In the genomic region with DNA sequence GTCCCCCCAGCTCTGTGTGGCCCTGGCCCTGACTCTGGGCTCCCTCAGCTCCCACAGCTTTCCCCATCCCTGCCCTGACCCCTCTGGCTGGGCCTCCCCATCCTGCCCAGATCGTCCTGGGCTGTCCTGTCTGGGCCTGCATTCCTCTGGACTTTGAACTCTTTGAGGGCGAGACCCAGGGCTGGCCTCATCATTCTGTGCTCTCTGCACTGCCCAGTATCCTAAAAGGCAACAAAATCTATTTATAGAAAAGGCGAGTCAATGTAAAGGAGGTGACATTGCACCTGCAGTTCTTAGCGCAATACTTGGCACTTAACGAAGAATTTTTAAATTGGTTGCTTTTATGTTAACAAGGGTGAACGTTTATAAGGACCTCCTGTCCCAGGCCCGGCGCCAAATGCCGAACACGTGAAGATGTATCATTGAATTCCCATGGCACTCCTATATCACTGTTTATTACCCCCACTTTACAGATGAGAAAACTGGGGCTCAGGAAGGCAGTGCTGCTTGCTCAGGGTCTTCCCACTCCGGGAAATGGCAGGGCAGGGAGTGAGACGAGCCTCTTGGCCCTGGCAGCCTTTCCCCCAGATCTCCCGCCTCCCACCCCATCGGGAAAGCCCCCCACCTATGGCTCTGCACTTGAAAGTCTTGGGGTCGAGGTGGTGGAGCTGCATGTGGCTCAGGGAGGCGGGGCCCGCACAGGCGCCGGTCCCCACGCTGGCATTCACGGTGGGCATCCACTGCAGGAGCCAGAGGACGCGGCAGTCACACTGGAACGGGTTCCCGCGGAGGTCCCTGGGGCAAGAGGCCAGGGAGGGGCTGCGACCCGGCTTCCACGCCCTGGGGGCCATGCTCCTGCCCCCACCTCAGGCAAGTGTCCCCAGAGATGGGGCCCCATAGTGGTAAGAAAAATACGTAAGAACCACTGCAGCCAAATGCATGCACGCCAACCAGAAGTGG, we compare ENCODE assay signal across 16 cellular contexts. TPM values are rescaled to one million over a fixed set of nuclear protein-coding genes. Genes with fewer than 3 reads are reported as not detected.
"Had no signal": no experiment of that assay in that cellular context is flagged by ENCODE, and none has a peak within 500 bp of the region (broad histone marks: within the 10 kb centered on the region; RNA-seq: fewer than 3 reads in every experiment).

No MANE protein-coding gene starts in this region.

- H3K4me1 ChIP-seq: adrenal gland had no signal

- ATAC-seq: left cardiac atrium; naive thymus-derived CD8-positive, alpha-beta T cell; stimulated activated effector memory CD8-positive, alpha-beta T cell treated with anti-CD3 and anti-CD28 coated beads, Interleukin-12 subunit alpha, Interleukin-12 subunit beta, amount 100 ng/mL, for 72 hours had no signal

- H3K4me3 ChIP-seq: adrenal gland, cardiac muscle cell, uterus had no signal

- H3K27me3 Mint-ChIP-seq: naive thymus-derived CD8-positive, alpha-beta T cell had no signal

- H3K27me3 ChIP-seq: adrenal gland, cardiac muscle cell, esophagus squamous epithelium, uterus had no signal

- DNase-seq: activated CD4-positive, alpha-beta T cell treated with anti-CD3 and anti-CD28 coated beads, Interleukin-2, amount 50 U/mL, for 4 hours; activated CD4-positive, CD25-positive, alpha-beta regulatory T cell treated with anti-CD3 and anti-CD28 coated beads, Interleukin-2, amount 50 U/mL, for 72 hours; activated naive CD4-positive, alpha-beta T cell treated with anti-CD3 and anti-CD28 coated beads for 36 hours; activated T-cell treated with anti-CD3 and anti-CD28 coated beads for 4 hours; adrenal gland; esophagus squamous epithelium; foreskin fibroblast; glutamatergic neuron; left cardiac atrium; mammary epithelial cell; naive thymus-derived CD8-positive, alpha-beta T cell; T-helper 9 cell; uterus had no signal

- H3K36me3 ChIP-seq: adrenal gland, cardiac muscle cell, esophagus squamous epithelium, uterus had no signal

- H3K9me3 ChIP-seq: adrenal gland, esophagus squamous epithelium, uterus had no signal

- H3K4me3 Mint-ChIP-seq: activated naive CD4-positive, alpha-beta T cell treated with anti-CD3 and anti-CD28 coated beads for 36 hours; naive thymus-derived CD8-positive, alpha-beta T cell; stimulated activated effector memory CD8-positive, alpha-beta T cell treated with anti-CD3 and anti-CD28 coated beads, Interleukin-12 subunit alpha, Interleukin-12 subunit beta, amount 100 ng/mL, for 72 hours had no signal

- H3K27ac Mint-ChIP-seq: activated naive CD4-positive, alpha-beta T cell treated with anti-CD3 and anti-CD28 coated beads for 36 hours; stimulated activated effector memory CD8-positive, alpha-beta T cell treated with anti-CD3 and anti-CD28 coated beads, Interleukin-12 subunit alpha, Interleukin-12 subunit beta, amount 100 ng/mL, for 72 hours had no signal

- H3K27ac ChIP-seq: adrenal gland, cardiac muscle cell, esophagus squamous epithelium, uterus had no signal

- H3K36me3 Mint-ChIP-seq: naive thymus-derived CD8-positive, alpha-beta T cell; stimulated activated effector memory CD8-positive, alpha-beta T cell treated with anti-CD3 and anti-CD28 coated beads, Interleukin-12 subunit alpha, Interleukin-12 subunit beta, amount 100 ng/mL, for 72 hours had no signal

RNA-seq across cellular contexts. Expression of a gene that starts 12.0 kb away (rescaled TPM):
- total RNA-seq: adrenal gland, esophagus squamous epithelium, left cardiac atrium had no signal

RNA-seq across cellular contexts. Expression of a gene that starts 15.4 kb away (rescaled TPM):
- total RNA-seq: activated naive CD4-positive, alpha-beta T cell treated with anti-CD3 and anti-CD28 coated beads for 36 hours; cardiac muscle cell; mononuclear cell; naive thymus-derived CD8-positive, alpha-beta T cell had no signal
